Comparison of ENCODE assay signal across 31 cellular contexts in the genomic region with DNA sequence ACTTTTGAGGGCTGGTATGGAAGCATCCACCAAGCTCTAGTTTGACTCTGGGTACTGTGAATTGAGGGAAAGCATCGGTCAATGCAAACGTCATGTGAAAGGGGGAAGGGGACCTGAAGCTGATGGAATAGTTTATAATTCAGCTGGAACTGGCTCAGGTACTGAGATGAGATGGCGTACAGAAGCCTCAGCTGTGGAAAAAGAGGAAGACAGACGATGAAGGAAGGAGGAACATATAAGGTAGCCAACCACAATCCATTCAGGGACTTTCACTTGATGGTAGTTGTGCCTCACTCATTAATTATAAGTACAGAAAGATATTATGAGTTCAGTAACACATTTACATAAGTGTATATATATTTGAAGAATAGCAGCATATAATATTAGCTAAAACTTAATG. TPM values are rescaled to one million over a fixed set of nuclear protein-coding genes. Genes with fewer than 3 reads are reported as not detected.
DNase-seq lines count a peak whose midpoint lies in the region; ATAC-seq and TF ChIP-seq lines count a peak whose summit lies in the region.
"Had no signal": no experiment of that assay in that cellular context is flagged by ENCODE, and none has a peak within 500 bp of the region (broad histone marks: within the 10 kb centered on the region; RNA-seq: fewer than 3 reads in every experiment).

No MANE protein-coding gene starts in this region.

- peak overlapping the region; percentile 50 for H3K4me2 ChIP-seq in OCI-LY3 (ENCODE audit: low read length)
- H3K4me2 ChIP-seq: GM23338 had no signal

- no peaks in the 10 kb centered on the region for H3K36me3 ChIP-seq in OCI-LY3 (replicated peaks; ENCODE audit: low read depth, low read length)
- peaks cover 5 to 15% (median 8%) of the 10 kb centered on the region in 5 donors for H3K36me3 ChIP-seq in subcutaneous abdominal adipose tissue (ENCODE audit: control insufficient read depth in 5 of 5, insufficient read depth in 5 of 5, low read length in 5 of 5)
- H3K36me3 ChIP-seq: BE2C, gastrocnemius medialis, right lobe of liver had no signal

- H3K27me3 Mint-ChIP-seq in chondrocyte (ENCODE audit: low read depth), result no peaks in the 10 kb centered on the region
- H3K27me3 Mint-ChIP-seq: activated naive CD8-positive, alpha-beta T cell treated with anti-CD3 and anti-CD28 coated beads, Interleukin-2, amount 50 U/mL, for 24 hours; brain had no signal

- H4K20me1 ChIP-seq in OCI-LY3 (ENCODE audit: insufficient read depth, low read length), result no peaks in the 10 kb centered on the region

- H3K4me1 Mint-ChIP-seq in chondrocyte (ENCODE audit: low read depth), result peaks cover 35% of the 10 kb centered on the region
- H3K4me1 Mint-ChIP-seq: activated CD4-positive, alpha-beta memory T cell treated with anti-CD3 and anti-CD28 coated beads, Interleukin-2, amount 10 ng/mL, durations not matched to agents 7 days and 5 days; activated naive CD8-positive, alpha-beta T cell treated with anti-CD3 and anti-CD28 coated beads, Interleukin-2, amount 50 U/mL, for 24 hours had no signal

- no peak overlapping the region for H2AFZ ChIP-seq in OCI-LY3 (ENCODE audit: low read depth, low read length)
- H2AFZ ChIP-seq: GM23338, parathyroid adenoma had no signal

- H3K27me3 ChIP-seq in OCI-LY3 (ENCODE audit: low read depth, low read length) (no peaks in the 10 kb centered on the region), subcutaneous abdominal adipose tissue (ENCODE audit: control insufficient read depth in 5 of 5, insufficient read depth in 4 of 5, low read length in 5 of 5) (no peaks in the 10 kb centered on the region)
- H3K27me3 ChIP-seq: BE2C, esophagus muscularis mucosa, gastrocnemius medialis, right lobe of liver had no signal

- H3K4me3 ChIP-seq in OCI-LY3 (ENCODE audit: low read length) (no peak overlapping the region), subcutaneous abdominal adipose tissue (ENCODE audit: low read depth in 1 of 5, low read length in 5 of 5) (peak overlapping the region in 4 of 5 donors; percentile 28 to 78 (median 76))
- H3K4me3 ChIP-seq: GM23338, right lobe of liver had no signal

- no peak for ATAC-seq in GM21423 (IDR thresholded peaks at IDR 0.05; ENCODE audit: unreplicated experiment)
- ATAC-seq: activated naive CD8-positive, alpha-beta T cell treated with anti-CD3 and anti-CD28 coated beads, Interleukin-2, amount 50 U/mL, for 24 hours; effector memory CD8-positive, alpha-beta T cell; gastrocnemius medialis; GM23338; left ventricle myocardium superior; right lobe of liver had no signal

- peak overlapping the region; percentile 87 for H3K4me3 Mint-ChIP-seq in chondrocyte (ENCODE audit: unreplicated experiment)
- H3K4me3 Mint-ChIP-seq: activated CD4-positive, alpha-beta memory T cell treated with anti-CD3 and anti-CD28 coated beads, Interleukin-2, amount 10 ng/mL, durations not matched to agents 7 days and 5 days; activated naive CD8-positive, alpha-beta T cell treated with anti-CD3 and anti-CD28 coated beads, Interleukin-2, amount 50 U/mL, for 24 hours; effector memory CD8-positive, alpha-beta T cell; GM23338; nephron had no signal

- peak; percentile 30 to 77 for DNase-seq in NOMO-1 (lab: John Stamatoyannopoulos, UW; ENCODE audit: unreplicated experiment in 2 of 2)
- DNase-seq in NOMO-1 treated with dmso at 0.1 percent for 144 hours (lab: John Stamatoyannopoulos, UW; ENCODE audit: unreplicated experiment), result no peak
- no peak for DNase-seq in chondrocyte (ENCODE audit: low spot score)
- no peak for DNase-seq in activated naive CD4-positive, alpha-beta T cell treated with Interleukin-2 at 50 U/mL for 16 hours
- DNase-seq in activated T-cell treated with anti-CD3 and anti-CD28 coated beads, Interleukin-2, amount 50 U/mL, for 48 hours, result no peak
- DNase-seq: 8988T; activated CD4-positive, alpha-beta memory T cell treated with anti-CD3 and anti-CD28 coated beads, Interleukin-2, amount 10 ng/mL, durations not matched to agents 7 days and 5 days; activated CD4-positive, CD25-positive, alpha-beta regulatory T cell treated with anti-CD3 and anti-CD28 coated beads, Interleukin-2, amount 50 U/mL, for 72 hours; activated effector memory CD4-positive, alpha-beta T cell treated with Interleukin-2 at 50 U/mL for 16 hours; activated naive CD8-positive, alpha-beta T cell treated with anti-CD3 and anti-CD28 coated beads, Interleukin-2, amount 50 U/mL, for 24 hours; BE2C; DMS79 treated with DMSO at 0.1 percent for 48 hours; effector memory CD8-positive, alpha-beta T cell; gastrocnemius medialis; left ventricle myocardium superior; NCI-H1048; NCI-H187 treated with DMSO at 0.1 percent for 48 hours; NCI-H526 treated with DMSO at 0.1 percent for 48 hours; right lobe of liver; SW 1271 had no signal

- no peaks in the 10 kb centered on the region for H3K79me2 ChIP-seq in OCI-LY3 (ENCODE audit: low read length)
- H3K79me2 ChIP-seq: parathyroid adenoma had no signal

- peaks cover 7% of the 10 kb centered on the region for H3K9me3 Mint-ChIP-seq in chondrocyte (ENCODE audit: low read depth)
- H3K9me3 Mint-ChIP-seq: activated CD4-positive, alpha-beta memory T cell treated with anti-CD3 and anti-CD28 coated beads, Interleukin-2, amount 10 ng/mL, durations not matched to agents 7 days and 5 days; activated naive CD8-positive, alpha-beta T cell treated with anti-CD3 and anti-CD28 coated beads, Interleukin-2, amount 50 U/mL, for 24 hours; effector memory CD8-positive, alpha-beta T cell had no signal

- peaks cover 29% of the 10 kb centered on the region for H3K4me1 ChIP-seq in OCI-LY3 (ENCODE audit: low read length)
- peaks cover 0 to 33% (median 27%) of the 10 kb centered on the region in 5 donors for H3K4me1 ChIP-seq in subcutaneous abdominal adipose tissue (ENCODE audit: control insufficient read depth in 5 of 5, insufficient read depth in 5 of 5, low read length in 5 of 5)
- H3K4me1 ChIP-seq: BE2C, gastrocnemius medialis had no signal

- H3K9me3 ChIP-seq in OCI-LY3 (ENCODE audit: insufficient read depth, low read length) (no peaks in the 10 kb centered on the region), subcutaneous abdominal adipose tissue (ENCODE audit: control insufficient read depth in 5 of 5, low read length in 5 of 5) (no peaks in the 10 kb centered on the region)
- H3K9me3 ChIP-seq: BE2C, gastrocnemius medialis, right lobe of liver had no signal

- no peak overlapping the region for H3K9ac ChIP-seq in OCI-LY3 (ENCODE audit: low read length)
- H3K9ac ChIP-seq in subcutaneous abdominal adipose tissue (ENCODE audit: low read length in 5 of 5), result no peak overlapping the region
- H3K9ac ChIP-seq: parathyroid adenoma had no signal

- H3K27ac Mint-ChIP-seq in chondrocyte (ENCODE audit: unreplicated experiment), result no peak overlapping the region
- H3K27ac Mint-ChIP-seq: activated CD4-positive, alpha-beta memory T cell treated with anti-CD3 and anti-CD28 coated beads, Interleukin-2, amount 10 ng/mL, durations not matched to agents 7 days and 5 days; activated naive CD8-positive, alpha-beta T cell treated with anti-CD3 and anti-CD28 coated beads, Interleukin-2, amount 50 U/mL, for 24 hours; brain; effector memory CD8-positive, alpha-beta T cell; GM23338; nephron had no signal

- H3K27ac ChIP-seq in OCI-LY3 (ENCODE audit: low read length) (no peak overlapping the region), subcutaneous abdominal adipose tissue (ENCODE audit: low read depth, low read length) (no peak overlapping the region)
- H3K27ac ChIP-seq: parathyroid adenoma, right lobe of liver had no signal

- H3K36me3 Mint-ChIP-seq in chondrocyte (ENCODE audit: low read depth), result peaks cover 11% of the 10 kb centered on the region
- H3K36me3 Mint-ChIP-seq: brain had no signal

- TF ChIP-seq CTCF in OCI-LY3 (IDR thresholded peaks at IDR 0.05; ENCODE audit: low read depth, low read length) (no peak), chondrocyte (IDR thresholded peaks at IDR 0.05) (no peak)

RNA-seq across cellular contexts. Expression of a gene that starts 2.7 kb away (rescaled TPM):
- 9.7 to 10.8 TPM (median 10.4 TPM) in 3 replicates for total RNA-seq in chondrocyte
- total RNA-seq: activated CD4-positive, alpha-beta memory T cell treated with anti-CD3 and anti-CD28 coated beads, Interleukin-2, amount 10 ng/mL, durations not matched to agents 7 days and 5 days; OCI-LY7 had no signal

RNA-seq across cellular contexts. Expression of a gene that starts 31.4 kb away (rescaled TPM):
- total RNA-seq in chondrocyte, result 0.19 TPM in 1 of 3 replicates, not detected in the others
- total RNA-seq: activated CD4-positive, alpha-beta memory T cell treated with anti-CD3 and anti-CD28 coated beads, Interleukin-2, amount 10 ng/mL, durations not matched to agents 7 days and 5 days; gastrocnemius medialis; GM23338; HT-29; OCI-LY7; ureter had no signal

RNA-seq across cellular contexts. Expression of a gene that starts 39.4 kb away (rescaled TPM):
- total RNA-seq in chondrocyte, result not detected in 3 replicates
- total RNA-seq: activated CD4-positive, alpha-beta memory T cell treated with anti-CD3 and anti-CD28 coated beads, Interleukin-2, amount 10 ng/mL, durations not matched to agents 7 days and 5 days; esophagus muscularis mucosa; gastrocnemius medialis; GM23338; HT-29; OCI-LY7; right lobe of liver; ureter had no signal

RNA-seq across cellular contexts. Expression of a gene that starts 52.9 kb away (rescaled TPM):
- 1.9 to 3.6 TPM (median 2.7 TPM) in 3 replicates for total RNA-seq in chondrocyte
- total RNA-seq: HT-29 had no signal

RNA-seq across cellular contexts. Expression of a gene that starts 57.2 kb away (rescaled TPM):
- total RNA-seq in chondrocyte, result 38.4 to 52.2 TPM (median 44.4 TPM) in 3 replicates

Comparison
In these comparisons a context has a peak if more than half of its experiments do, and no peak if none do; other contexts are left out.
1. DNase-seq: peak in NOMO-1 (2 of 2); none in NOMO-1 treated with dmso at 0.1 percent for 144 hours (single experiment), chondrocyte (single experiment), activated naive CD4-positive, alpha-beta T cell treated with Interleukin-2 at 50 U/mL for 16 hours (single experiment) and activated T-cell treated with anti-CD3 and anti-CD28 coated beads, Interleukin-2, amount 50 U/mL, for 48 hours (0 of 2).